Comparison of ENCODE assay signal across 11 cellular contexts in genomic region chr11:20671856-20672546, GRCh38. TPM values are rescaled to one million over a fixed set of nuclear protein-coding genes. Genes with fewer than 3 reads are reported as not detected.
A peak's percentile ranks its signal among the peaks of the same experiment; 100 is the strongest.
DNase-seq lines count a peak whose midpoint lies in the region; ATAC-seq and TF ChIP-seq lines count a peak whose summit lies in the region.
"Had no signal": no experiment of that assay in that cellular context is flagged by ENCODE, and none has a peak within 500 bp of the region (broad histone marks: within the 10 kb centered on the region; RNA-seq: fewer than 3 reads in every experiment).

No MANE protein-coding gene starts in this region.

- H3K4me3 ChIP-seq in brain microvascular endothelial cell (ENCODE audit: low read depth, low read length) (no peak overlapping the region), upper lobe of right lung (no peak overlapping the region), left ventricle myocardium inferior (no peak overlapping the region)
- H3K4me3 ChIP-seq: psoas muscle, thyroid gland had no signal

- H3K9me3 ChIP-seq in upper lobe of right lung (no peaks in the 10 kb centered on the region), left ventricle myocardium inferior (replicated peaks) (no peaks in the 10 kb centered on the region)
- H3K9me3 ChIP-seq: psoas muscle, thyroid gland had no signal

- in situ Hi-C loops in brain microvascular endothelial cell (cut with HindIII; ENCODE audit: low pct_ligation_motif_present, low sequenced_read_pairs): no loop called here

- no peaks in the 10 kb centered on the region for H3K36me3 ChIP-seq in brain microvascular endothelial cell (replicated peaks)
- no peaks in the 10 kb centered on the region for H3K36me3 ChIP-seq in upper lobe of right lung
- no peaks in the 10 kb centered on the region for H3K36me3 ChIP-seq in left ventricle myocardium inferior
- H3K36me3 ChIP-seq: thyroid gland had no signal

- no peaks in the 10 kb centered on the region for H3K36me3 Mint-ChIP-seq in type B pancreatic cell

- intact Hi-C loops in upper lobe of right lung (cut with DNase I): no loop called here
- intact Hi-C loops in left ventricle myocardium inferior (cut with micrococcal nuclease): no loop called here

- H3K27ac Mint-ChIP-seq in type B pancreatic cell: no peak overlapping the region
- H3K27ac Mint-ChIP-seq: activated CD4-positive, alpha-beta T cell treated with anti-CD3 and anti-CD28 coated beads, Interleukin-2, amount 10 ng/mL, durations not matched to agents 7 days and 5 days had no signal

- ATAC-seq in GM19023 (IDR thresholded peaks at IDR 0.05; ENCODE audit: unreplicated experiment) (no peak), upper lobe of right lung (no peak)
- ATAC-seq: psoas muscle had no signal

- H3K27ac ChIP-seq in brain microvascular endothelial cell (no peak overlapping the region), upper lobe of right lung (no peak overlapping the region), left ventricle myocardium inferior (replicated peaks) (no peak overlapping the region)
- H3K27ac ChIP-seq: psoas muscle, thyroid gland had no signal

- TF ChIP-seq CTCF in brain microvascular endothelial cell (IDR thresholded peaks at IDR 0.05; ENCODE audit: low read depth, low read length, missing control alignments) (peak; percentile 29), type B pancreatic cell (conservative IDR thresholded peaks at IDR 0.05) (peak; percentile 52), upper lobe of right lung (IDR thresholded peaks at IDR 0.05) (no peak), left ventricle myocardium inferior (IDR thresholded peaks at IDR 0.05; ENCODE audit: borderline replicate concordance) (no peak)

- DNase-seq in SHP77 (lab: John Stamatoyannopoulos, UW) (peak; percentile 23 to 46), SHP77 treated with DMSO at 0.1 percent for 48 hours (lab: John Stamatoyannopoulos, UW) (no peak), NCI-H2107 (lab: John Stamatoyannopoulos, UW) (peak; percentile 53), brain microvascular endothelial cell (no peak), type B pancreatic cell (ENCODE audit: extremely low spot score, unreplicated experiment) (no peak), upper lobe of right lung (no peak), left ventricle myocardium inferior (no peak)
- DNase-seq: activated CD4-positive, alpha-beta T cell treated with anti-CD3 and anti-CD28 coated beads, Interleukin-2, amount 10 ng/mL, durations not matched to agents 7 days and 5 days; psoas muscle had no signal

- H3K9me3 Mint-ChIP-seq in type B pancreatic cell: peaks cover 3% of the 10 kb centered on the region
- H3K9me3 Mint-ChIP-seq: activated CD4-positive, alpha-beta T cell treated with anti-CD3 and anti-CD28 coated beads, Interleukin-2, amount 10 ng/mL, durations not matched to agents 7 days and 5 days had no signal

- H3K27me3 ChIP-seq in brain microvascular endothelial cell (replicated peaks): peaks cover 39% of the 10 kb centered on the region
- H3K27me3 ChIP-seq in upper lobe of right lung: peaks cover 65% of the 10 kb centered on the region
- H3K27me3 ChIP-seq in left ventricle myocardium inferior (ENCODE audit: low read depth): peaks cover 100% of the 10 kb centered on the region
- H3K27me3 ChIP-seq: thyroid gland had no signal

- peaks cover 25% of the 10 kb centered on the region for H3K4me1 Mint-ChIP-seq in type B pancreatic cell (ENCODE audit: unreplicated experiment)

- peak overlapping the region; percentile 81 for H3K4me3 Mint-ChIP-seq in type B pancreatic cell
- H3K4me3 Mint-ChIP-seq: activated CD4-positive, alpha-beta T cell treated with anti-CD3 and anti-CD28 coated beads, Interleukin-2, amount 10 ng/mL, durations not matched to agents 7 days and 5 days had no signal

- H3K27me3 Mint-ChIP-seq in type B pancreatic cell: peaks cover 68% of the 10 kb centered on the region

- H3K4me1 ChIP-seq in upper lobe of right lung (no peaks in the 10 kb centered on the region), left ventricle myocardium inferior (peaks cover 24% of the 10 kb centered on the region)
- H3K4me1 ChIP-seq: thyroid gland had no signal

RNA-seq across cellular contexts. Expression of gene NELL1, which starts 2.6 kb away (rescaled TPM):
- 3.3 and 16.9 TPM in 2 replicates for total RNA-seq in type B pancreatic cell (ENCODE audit: low replicate concordance)
- not detected for total RNA-seq in upper lobe of right lung
- total RNA-seq in left ventricle myocardium inferior: not detected
- total RNA-seq: activated CD4-positive, alpha-beta T cell treated with anti-CD3 and anti-CD28 coated beads, Interleukin-2, amount 10 ng/mL, durations not matched to agents 7 days and 5 days; psoas muscle; thyroid gland had no signal

Comparison
In these comparisons a context has a peak if more than half of its experiments do, and no peak if none do; other contexts are left out.
1. DNase-seq: peak in SHP77 (2 of 2) and NCI-H2107 (single experiment); none in SHP77 treated with DMSO at 0.1 percent for 48 hours (single experiment), brain microvascular endothelial cell (single experiment), type B pancreatic cell (single experiment), upper lobe of right lung (single experiment) and left ventricle myocardium inferior (single experiment).
2. CTCF ChIP-seq: peak in brain microvascular endothelial cell (single experiment) and type B pancreatic cell (single experiment); none in upper lobe of right lung (single experiment) and left ventricle myocardium inferior (single experiment).